Comparison of ENCODE assay signal across 1 cellular context in genomic region chr15:50879016-50879415, GRCh38.
TF ChIP-seq lines count a peak whose summit lies in the region.

No MANE protein-coding gene starts in this region.

TF ChIP-seq in K562, 482 proteins besides CTCF, POLR2A, EP300 and RAD21 (continued from another document):
- TF ChIP-seq, protein P1, sequence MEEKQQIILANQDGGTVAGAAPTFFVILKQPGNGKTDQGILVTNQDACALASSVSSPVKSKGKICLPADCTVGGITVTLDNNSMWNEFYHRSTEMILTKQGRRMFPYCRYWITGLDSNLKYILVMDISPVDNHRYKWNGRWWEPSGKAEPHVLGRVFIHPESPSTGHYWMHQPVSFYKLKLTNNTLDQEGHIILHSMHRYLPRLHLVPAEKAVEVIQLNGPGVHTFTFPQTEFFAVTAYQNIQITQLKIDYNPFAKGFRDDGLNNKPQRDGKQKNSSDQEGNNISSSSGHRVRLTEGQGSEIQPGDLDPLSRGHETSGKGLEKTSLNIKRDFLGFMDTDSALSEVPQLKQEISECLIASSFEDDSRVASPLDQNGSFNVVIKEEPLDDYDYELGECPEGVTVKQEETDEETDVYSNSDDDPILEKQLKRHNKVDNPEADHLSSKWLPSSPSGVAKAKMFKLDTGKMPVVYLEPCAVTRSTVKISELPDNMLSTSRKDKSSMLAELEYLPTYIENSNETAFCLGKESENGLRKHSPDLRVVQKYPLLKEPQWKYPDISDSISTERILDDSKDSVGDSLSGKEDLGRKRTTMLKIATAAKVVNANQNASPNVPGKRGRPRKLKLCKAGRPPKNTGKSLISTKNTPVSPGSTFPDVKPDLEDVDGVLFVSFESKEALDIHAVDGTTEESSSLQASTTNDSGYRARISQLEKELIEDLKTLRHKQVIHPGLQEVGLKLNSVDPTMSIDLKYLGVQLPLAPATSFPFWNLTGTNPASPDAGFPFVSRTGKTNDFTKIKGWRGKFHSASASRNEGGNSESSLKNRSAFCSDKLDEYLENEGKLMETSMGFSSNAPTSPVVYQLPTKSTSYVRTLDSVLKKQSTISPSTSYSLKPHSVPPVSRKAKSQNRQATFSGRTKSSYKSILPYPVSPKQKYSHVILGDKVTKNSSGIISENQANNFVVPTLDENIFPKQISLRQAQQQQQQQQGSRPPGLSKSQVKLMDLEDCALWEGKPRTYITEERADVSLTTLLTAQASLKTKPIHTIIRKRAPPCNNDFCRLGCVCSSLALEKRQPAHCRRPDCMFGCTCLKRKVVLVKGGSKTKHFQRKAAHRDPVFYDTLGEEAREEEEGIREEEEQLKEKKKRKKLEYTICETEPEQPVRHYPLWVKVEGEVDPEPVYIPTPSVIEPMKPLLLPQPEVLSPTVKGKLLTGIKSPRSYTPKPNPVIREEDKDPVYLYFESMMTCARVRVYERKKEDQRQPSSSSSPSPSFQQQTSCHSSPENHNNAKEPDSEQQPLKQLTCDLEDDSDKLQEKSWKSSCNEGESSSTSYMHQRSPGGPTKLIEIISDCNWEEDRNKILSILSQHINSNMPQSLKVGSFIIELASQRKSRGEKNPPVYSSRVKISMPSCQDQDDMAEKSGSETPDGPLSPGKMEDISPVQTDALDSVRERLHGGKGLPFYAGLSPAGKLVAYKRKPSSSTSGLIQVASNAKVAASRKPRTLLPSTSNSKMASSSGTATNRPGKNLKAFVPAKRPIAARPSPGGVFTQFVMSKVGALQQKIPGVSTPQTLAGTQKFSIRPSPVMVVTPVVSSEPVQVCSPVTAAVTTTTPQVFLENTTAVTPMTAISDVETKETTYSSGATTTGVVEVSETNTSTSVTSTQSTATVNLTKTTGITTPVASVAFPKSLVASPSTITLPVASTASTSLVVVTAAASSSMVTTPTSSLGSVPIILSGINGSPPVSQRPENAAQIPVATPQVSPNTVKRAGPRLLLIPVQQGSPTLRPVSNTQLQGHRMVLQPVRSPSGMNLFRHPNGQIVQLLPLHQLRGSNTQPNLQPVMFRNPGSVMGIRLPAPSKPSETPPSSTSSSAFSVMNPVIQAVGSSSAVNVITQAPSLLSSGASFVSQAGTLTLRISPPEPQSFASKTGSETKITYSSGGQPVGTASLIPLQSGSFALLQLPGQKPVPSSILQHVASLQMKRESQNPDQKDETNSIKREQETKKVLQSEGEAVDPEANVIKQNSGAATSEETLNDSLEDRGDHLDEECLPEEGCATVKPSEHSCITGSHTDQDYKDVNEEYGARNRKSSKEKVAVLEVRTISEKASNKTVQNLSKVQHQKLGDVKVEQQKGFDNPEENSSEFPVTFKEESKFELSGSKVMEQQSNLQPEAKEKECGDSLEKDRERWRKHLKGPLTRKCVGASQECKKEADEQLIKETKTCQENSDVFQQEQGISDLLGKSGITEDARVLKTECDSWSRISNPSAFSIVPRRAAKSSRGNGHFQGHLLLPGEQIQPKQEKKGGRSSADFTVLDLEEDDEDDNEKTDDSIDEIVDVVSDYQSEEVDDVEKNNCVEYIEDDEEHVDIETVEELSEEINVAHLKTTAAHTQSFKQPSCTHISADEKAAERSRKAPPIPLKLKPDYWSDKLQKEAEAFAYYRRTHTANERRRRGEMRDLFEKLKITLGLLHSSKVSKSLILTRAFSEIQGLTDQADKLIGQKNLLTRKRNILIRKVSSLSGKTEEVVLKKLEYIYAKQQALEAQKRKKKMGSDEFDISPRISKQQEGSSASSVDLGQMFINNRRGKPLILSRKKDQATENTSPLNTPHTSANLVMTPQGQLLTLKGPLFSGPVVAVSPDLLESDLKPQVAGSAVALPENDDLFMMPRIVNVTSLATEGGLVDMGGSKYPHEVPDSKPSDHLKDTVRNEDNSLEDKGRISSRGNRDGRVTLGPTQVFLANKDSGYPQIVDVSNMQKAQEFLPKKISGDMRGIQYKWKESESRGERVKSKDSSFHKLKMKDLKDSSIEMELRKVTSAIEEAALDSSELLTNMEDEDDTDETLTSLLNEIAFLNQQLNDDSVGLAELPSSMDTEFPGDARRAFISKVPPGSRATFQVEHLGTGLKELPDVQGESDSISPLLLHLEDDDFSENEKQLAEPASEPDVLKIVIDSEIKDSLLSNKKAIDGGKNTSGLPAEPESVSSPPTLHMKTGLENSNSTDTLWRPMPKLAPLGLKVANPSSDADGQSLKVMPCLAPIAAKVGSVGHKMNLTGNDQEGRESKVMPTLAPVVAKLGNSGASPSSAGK (IDR thresholded peaks at IDR 0.05) = 0 out of 2 replicates have a peak, but pooled peaks have one; percentile 5
- TF ChIP-seq SNIP1 (IDR thresholded peaks at IDR 0.05; ENCODE audit: low read depth) (no peak), ZNF212 (CRISPR knock-in tag; IDR thresholded peaks at IDR 0.05) (no peak), HDGF (IDR thresholded peaks at IDR 0.05) (no peak), POLR2H (tag; IDR thresholded peaks at IDR 0.05; ENCODE audit: low read depth) (no peak)
